In the genomic region with DNA sequence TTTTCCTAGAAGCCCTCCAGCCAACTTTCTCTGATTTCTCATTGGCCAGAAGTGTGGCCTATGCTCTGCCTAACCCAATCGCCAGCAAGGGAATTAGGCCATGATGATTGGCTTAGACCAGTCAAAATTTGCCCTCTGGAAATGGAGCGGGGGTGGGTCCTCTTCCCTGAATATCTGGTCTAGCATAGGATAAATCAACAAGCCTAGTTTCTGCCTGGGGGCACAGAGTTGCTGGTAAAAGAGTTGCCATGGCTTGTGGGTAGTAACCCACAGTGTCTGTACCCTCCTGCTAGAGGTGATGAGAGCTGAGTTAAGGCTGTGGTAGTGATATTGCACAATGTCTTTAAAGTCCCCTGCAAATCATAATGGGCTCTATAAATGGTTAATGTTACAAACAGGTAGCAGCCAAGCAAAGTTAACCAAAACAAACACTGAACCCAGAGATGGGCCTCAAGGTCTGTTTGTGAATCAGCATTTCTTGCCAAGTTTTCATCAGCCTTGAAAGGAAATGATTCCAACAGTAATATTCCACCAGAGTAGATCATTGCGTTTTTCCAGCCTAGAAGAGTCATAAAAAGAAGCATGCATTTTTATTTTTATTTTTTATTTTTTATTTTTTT, we compare ENCODE assay signal across 16 cellular contexts. TPM values are rescaled to one million over a fixed set of nuclear protein-coding genes. Genes with fewer than 3 reads are reported as not detected.
DNase-seq lines count a peak whose midpoint lies in the region; ATAC-seq and TF ChIP-seq lines count a peak whose summit lies in the region.
"Had no signal": no experiment of that assay in that cellular context is flagged by ENCODE, and none has a peak within 500 bp of the region (broad histone marks: within the 10 kb centered on the region; RNA-seq: fewer than 3 reads in every experiment).

No MANE protein-coding gene starts in this region.

- no peaks in the 10 kb centered on the region for H3K9me3 Mint-ChIP-seq in stimulated activated naive CD8-positive, alpha-beta T cell treated with anti-CD3 and anti-CD28 coated beads, Interleukin-15, Interleukin-2, amounts not matched to agents 100 ng/mL and 50 ng/mL, for 24 hours
- H3K9me3 Mint-ChIP-seq in T-helper 2 cell treated with Interferon-gamma antibody and Interleukin-4, amounts not matched to agents 5 μg/mL and 100 μg/mL, for 36 hours: no peaks in the 10 kb centered on the region
- H3K9me3 Mint-ChIP-seq in naive thymus-derived CD8-positive, alpha-beta T cell: no peaks in the 10 kb centered on the region
- H3K9me3 Mint-ChIP-seq: activated B cell treated with CpG ODN at 0.5 μM for 24 hours, neural progenitor cell had no signal

- no peak overlapping the region for H3K27ac ChIP-seq in aorta (ENCODE audit: low read depth in 1 of 2, low read length in 2 of 2)
- no peak overlapping the region for H3K27ac ChIP-seq in Peyer's patch
- H3K27ac ChIP-seq: colonic mucosa, neural progenitor cell, SJSA1 had no signal

- H3K4me1 Mint-ChIP-seq in stimulated activated naive CD8-positive, alpha-beta T cell treated with anti-CD3 and anti-CD28 coated beads, Interleukin-15, Interleukin-2, amounts not matched to agents 100 ng/mL and 50 ng/mL, for 24 hours (ENCODE audit: low read depth): peaks cover 44% of the 10 kb centered on the region
- H3K4me1 Mint-ChIP-seq in T-helper 2 cell treated with Interferon-gamma antibody and Interleukin-4, amounts not matched to agents 5 μg/mL and 100 μg/mL, for 36 hours (ENCODE audit: low read depth): peaks cover 44% of the 10 kb centered on the region
- peaks cover 0 to 19% (median 2%) of the 10 kb centered on the region in 4 donors for H3K4me1 Mint-ChIP-seq in naive thymus-derived CD8-positive, alpha-beta T cell
- H3K4me1 Mint-ChIP-seq: activated B cell treated with CpG ODN at 0.5 μM for 24 hours, neural progenitor cell had no signal

- no peak for TF ChIP-seq POLR2A in Peyer's patch (IDR thresholded peaks at IDR 0.05)

- H3K9me3 ChIP-seq in aorta (ENCODE audit: control insufficient read depth, low read length) (no peaks in the 10 kb centered on the region), Peyer's patch (no peaks in the 10 kb centered on the region)
- H3K9me3 ChIP-seq: colonic mucosa, SJSA1 had no signal

- H3K27me3 ChIP-seq in aorta (ENCODE audit: control insufficient read depth in 1 of 2, insufficient read depth in 2 of 2, low read length in 1 of 2) (no peaks in the 10 kb centered on the region), Peyer's patch (no peaks in the 10 kb centered on the region)
- H3K27me3 ChIP-seq: colonic mucosa, neural progenitor cell, SJSA1 had no signal

- ATAC-seq in stimulated activated naive CD8-positive, alpha-beta T cell treated with anti-CD3 and anti-CD28 coated beads, Interleukin-15, Interleukin-2, amounts not matched to agents 100 U/mL and 50 U/mL, for 24 hours: no peak
- peak; percentile 7 for ATAC-seq in aorta (ENCODE audit: low FRiP score)
- no peak for ATAC-seq in naive thymus-derived CD8-positive, alpha-beta T cell

- POLR2A ChIA-PET in naive thymus-derived CD8-positive, alpha-beta T cell (lab: Charles Lee): no interaction called here

- DNase-seq in stimulated activated naive CD8-positive, alpha-beta T cell treated with anti-CD3 and anti-CD28 coated beads, Interleukin-15, Interleukin-2, amounts not matched to agents 100 U/mL and 50 U/mL, for 24 hours: no peak
- DNase-seq in T-helper 2 cell treated with Interferon-gamma antibody and Interleukin-4, amounts not matched to agents 5 μg/mL and 100 μg/mL, for 36 hours (ENCODE audit: low spot score): no peak
- DNase-seq in fibroblast of villous mesenchyme (ENCODE audit: low read depth) (peak; percentile 77), aorta (no peak), Peyer's patch (no peak), NCI-H748 treated with DMSO at 0.1 percent for 48 hours (lab: John Stamatoyannopoulos, UW) (no peak)
- DNase-seq in naive thymus-derived CD8-positive, alpha-beta T cell: no peak
- DNase-seq: activated B cell treated with CpG ODN at 0.5 μM for 24 hours; activated naive CD4-positive, alpha-beta T cell; colonic mucosa; foreskin melanocyte; NCI-H1417; NCI-H526 had no signal

- no peak for TF ChIP-seq CTCF in fibroblast of villous mesenchyme (IDR thresholded peaks at IDR 0.05; ENCODE audit: insufficient read depth, low read depth, low read length)
- no peak for TF ChIP-seq CTCF in Peyer's patch (IDR thresholded peaks at IDR 0.05)

- no peaks in the 10 kb centered on the region for H3K27me3 Mint-ChIP-seq in stimulated activated naive CD8-positive, alpha-beta T cell treated with anti-CD3 and anti-CD28 coated beads, Interleukin-15, Interleukin-2, amounts not matched to agents 100 ng/mL and 50 ng/mL, for 24 hours
- H3K27me3 Mint-ChIP-seq in T-helper 2 cell treated with Interferon-gamma antibody and Interleukin-4, amounts not matched to agents 5 μg/mL and 100 μg/mL, for 36 hours (ENCODE audit: low read depth): no peaks in the 10 kb centered on the region
- H3K27me3 Mint-ChIP-seq in naive thymus-derived CD8-positive, alpha-beta T cell: no peaks in the 10 kb centered on the region
- H3K27me3 Mint-ChIP-seq: activated B cell treated with CpG ODN at 0.5 μM for 24 hours had no signal

- H3K27ac Mint-ChIP-seq in stimulated activated naive CD8-positive, alpha-beta T cell treated with anti-CD3 and anti-CD28 coated beads, Interleukin-15, Interleukin-2, amounts not matched to agents 100 ng/mL and 50 ng/mL, for 24 hours: peak overlapping the region; percentile 38
- H3K27ac Mint-ChIP-seq in T-helper 2 cell treated with Interferon-gamma antibody and Interleukin-4, amounts not matched to agents 5 μg/mL and 100 μg/mL, for 36 hours: peak overlapping the region; percentile 65
- H3K27ac Mint-ChIP-seq in naive thymus-derived CD8-positive, alpha-beta T cell: peak overlapping the region in 1 of 10 donors; percentile 51
- H3K27ac Mint-ChIP-seq: activated B cell treated with CpG ODN at 0.5 μM for 24 hours, neural progenitor cell had no signal

- H3K4me3 ChIP-seq in fibroblast of villous mesenchyme (ENCODE audit: low read depth, low read length): no peak overlapping the region
- no peak overlapping the region for H3K4me3 ChIP-seq in aorta (ENCODE audit: low read length in 2 of 2)
- no peak overlapping the region for H3K4me3 ChIP-seq in Peyer's patch
- H3K4me3 ChIP-seq: colonic mucosa, neural progenitor cell, SJSA1 had no signal

- no peaks in the 10 kb centered on the region for H3K4me1 ChIP-seq in aorta (ENCODE audit: control insufficient read depth in 1 of 2, insufficient read depth in 2 of 2, low read length in 2 of 2)
- H3K4me1 ChIP-seq in Peyer's patch: no peaks in the 10 kb centered on the region
- H3K4me1 ChIP-seq: colonic mucosa, neural progenitor cell had no signal

- WGBS in aorta, 2 donors: 66 to 67% methylated on average over 3 of the region's 3 CpGs

- peaks cover 5% of the 10 kb centered on the region in 2 donors for H3K36me3 ChIP-seq in aorta (ENCODE audit: control insufficient read depth in 1 of 2, insufficient read depth in 2 of 2, low read length in 1 of 2)
- peaks cover 0 to 53% (median 0%) of the 10 kb centered on the region in 3 donors for H3K36me3 ChIP-seq in Peyer's patch
- H3K36me3 ChIP-seq: neural progenitor cell, SJSA1 had no signal

- H3K36me3 Mint-ChIP-seq in stimulated activated naive CD8-positive, alpha-beta T cell treated with anti-CD3 and anti-CD28 coated beads, Interleukin-15, Interleukin-2, amounts not matched to agents 100 ng/mL and 50 ng/mL, for 24 hours (ENCODE audit: low read depth): peaks cover 79% of the 10 kb centered on the region
- H3K36me3 Mint-ChIP-seq in T-helper 2 cell treated with Interferon-gamma antibody and Interleukin-4, amounts not matched to agents 5 μg/mL and 100 μg/mL, for 36 hours (ENCODE audit: low read depth): peaks cover 76% of the 10 kb centered on the region
- peaks cover 3 to 78% (median 30%) of the 10 kb centered on the region in 3 donors for H3K36me3 Mint-ChIP-seq in naive thymus-derived CD8-positive, alpha-beta T cell

- intact Hi-C loops in aorta (cut with DNase I): no loop called here

- no peak overlapping the region for H3K4me3 Mint-ChIP-seq in stimulated activated naive CD8-positive, alpha-beta T cell treated with anti-CD3 and anti-CD28 coated beads, Interleukin-15, Interleukin-2, amounts not matched to agents 100 ng/mL and 50 ng/mL, for 24 hours
- H3K4me3 Mint-ChIP-seq in T-helper 2 cell treated with Interferon-gamma antibody and Interleukin-4, amounts not matched to agents 5 μg/mL and 100 μg/mL, for 36 hours: no peak overlapping the region
- no peak overlapping the region for H3K4me3 Mint-ChIP-seq in naive thymus-derived CD8-positive, alpha-beta T cell
- H3K4me3 Mint-ChIP-seq: activated B cell treated with CpG ODN at 0.5 μM for 24 hours, neural progenitor cell had no signal

RNA-seq across cellular contexts. Expression of gene GALM, which starts 19.3 kb away (rescaled TPM):
- 17.4 and 19.9 TPM in 2 replicates for total RNA-seq in fibroblast of villous mesenchyme
- total RNA-seq in aorta: 10 to 100 TPM in 1 of 2 donors, 1 to 10 TPM in 1; 8.6 to 16.4 TPM
- polyA plus RNA-seq in aorta: 10 to 100 TPM; 12.7 to 23.3 TPM
- total RNA-seq in Peyer's patch: 100 to 1,000 TPM in 1 of 4 donors, 10 to 100 TPM in 3; 68.1 to 118 (median 86.0) TPM
- 1 to 10 TPM; 7.5 to 9.5 TPM for total RNA-seq in naive thymus-derived CD8-positive, alpha-beta T cell
- polyA plus RNA-seq in naive thymus-derived CD8-positive, alpha-beta T cell: 10 to 100 TPM; 10.6 to 15.6 (median 13.9) TPM
